Comparison of ENCODE assay signal across 11 cellular contexts in genomic region chr5:60740322-60740721, GRCh38.
"Had no signal": no experiment of that assay in that cellular context is flagged by ENCODE, and none has a peak within 500 bp of the region (broad histone marks: within the 10 kb centered on the region; RNA-seq: fewer than 3 reads in every experiment).

No MANE protein-coding gene starts in this region.

- H3K9me3 Mint-ChIP-seq: GM23338, HFFc6 had no signal

- H3K27ac Mint-ChIP-seq: GM23338, H9, HFFc6 had no signal

- ATAC-seq: GM23338, HCT116 had no signal

- H3K4me2 ChIP-seq: GM23338 had no signal

- H3K9ac ChIP-seq: GM23248 had no signal

- H3K36me3 ChIP-seq: HAP-1 had no signal

- H3K9me3 ChIP-seq: HAP-1 had no signal

- H2AFZ ChIP-seq: GM23248, GM23338 had no signal

- H3K27ac ChIP-seq: GM23248 had no signal

- DNase-seq: GM23248, GOT3, H7, H9, HCEC 1CT, HFFc6 had no signal

- H3K4me3 Mint-ChIP-seq: GM23338, H9, HFFc6 had no signal

- FAIRE-seq: H1, H54 had no signal

- H3K4me1 ChIP-seq: HAP-1 had no signal

- H3K4me3 ChIP-seq: GM23248, GM23338, HAP-1 had no signal
